1 cellular context compared by ENCODE assay signal in genomic region chr17:42929497-42929844, GRCh38.
TF ChIP-seq lines count a peak whose summit lies in the region.

No MANE protein-coding gene starts in this region.

TF ChIP-seq in K562, 482 proteins besides CTCF, POLR2A, EP300 and RAD21:
- TF ChIP-seq ZNF347 (CRISPR knock-in tag; IDR thresholded peaks at IDR 0.05; ENCODE audit: low read depth) (no peak), MBD1 (CRISPR knock-in tag; IDR thresholded peaks at IDR 0.05) (no peak), TAF9B (IDR thresholded peaks at IDR 0.05; ENCODE audit: partially characterized antibody) (no peak), ARID3A (IDR thresholded peaks at IDR 0.05; ENCODE audit: borderline replicate concordance, low read depth, low read length) (no peak), DLX4 (CRISPR knock-in tag; IDR thresholded peaks at IDR 0.05) (no peak), MTA1 (IDR thresholded peaks at IDR 0.05; ENCODE audit: borderline replicate concordance) (no peak), TRIM24 (IDR thresholded peaks at IDR 0.05) (no peak), CBX5 (IDR thresholded peaks at IDR 0.05; ENCODE audit: borderline replicate concordance, low read depth) (no peak), CHD4 (IDR thresholded peaks at IDR 0.05; ENCODE audit: insufficient read depth, insufficient replicate concordance, low read depth, low read length, poor library complexity, severe bottlenecking) (no peak), FOS (IDR thresholded peaks at IDR 0.05; ENCODE audit: extremely low read depth, insufficient read length) (no peak)
TF ChIP-seq in K562: peak in this region for 0.
